In genomic region chr5:38338455-38338854, GRCh38 we compare ENCODE assay signal across 28 cellular contexts.
"Had no signal": no experiment of that assay in that cellular context is flagged by ENCODE, and none has a peak within 500 bp of the region (broad histone marks: within the 10 kb centered on the region; RNA-seq: fewer than 3 reads in every experiment).

No MANE protein-coding gene starts in this region.

- ATAC-seq: psoas muscle, upper lobe of right lung had no signal

- H3K4me1 Mint-ChIP-seq: activated CD4-positive, alpha-beta T cell treated with anti-CD3 and anti-CD28 coated beads, Interleukin-2, amount 10 ng/mL, durations not matched to agents 24 days and 14 days; mesothelial cell of epicardium; naive B cell had no signal

- H3K4me3 ChIP-seq: breast epithelium, psoas muscle, right atrium auricular region, spleen, suprapubic skin, tibial artery, upper lobe of right lung had no signal

- H3K9me3 ChIP-seq: breast epithelium, psoas muscle, right atrium auricular region, spleen, suprapubic skin, tibial artery, upper lobe of right lung had no signal

- H2AFZ ChIP-seq: parathyroid adenoma had no signal

- H3K4me3 Mint-ChIP-seq: activated CD4-positive, alpha-beta memory T cell treated with anti-CD3 and anti-CD28 coated beads for 36 hours; activated CD4-positive, alpha-beta T cell treated with anti-CD3 and anti-CD28 coated beads, Interleukin-2, amount 10 ng/mL, durations not matched to agents 24 days and 14 days; activated naive CD4-positive, alpha-beta T cell treated with anti-CD3 and anti-CD28 coated beads, Interleukin-2, amount 10 ng/mL, durations not matched to agents 7 days and 5 days; activated T-helper 1 cell treated with anti-CD3 and anti-CD28 coated beads, Interleukin-12 subunit alpha, Interleukin-12 subunit beta, Interleukin-2, Interleukin-4 antibody, amounts not matched to agents 30 ng/mL and 10 ng/mL and 1 ng/mL, durations not matched to agents 14 hours and 24 hours and 36 hours; dendritic cell treated with granulocyte-macrophage colony-stimulating factor and Interleukin-4, amounts not matched to agents 40 ng/mL and 50 ng/mL, for 4 days; mesothelial cell of epicardium; naive B cell; neural crest cell; T-helper 1 cell treated with Interleukin-12 subunit alpha and Interleukin-12 subunit beta and Interleukin-4 antibody, amounts not matched to agents 30 μg/mL and 1 μg/mL, for 36 hours had no signal

- DNase-seq: activated CD4-positive, alpha-beta memory T cell treated with anti-CD3 and anti-CD28 coated beads for 36 hours; activated CD4-positive, alpha-beta T cell treated with anti-CD3 and anti-CD28 coated beads, Interleukin-2, amount 10 ng/mL, durations not matched to agents 24 days and 14 days; activated CD4-positive, CD25-positive, alpha-beta regulatory T cell treated with anti-CD3 and anti-CD28 coated beads, Interleukin-2, amount 50 U/mL, for 72 hours; activated CD8-positive, alpha-beta memory T cell treated with anti-CD3 and anti-CD28 coated beads, Interleukin-2, amount 50 U/mL, for 4 hours; activated effector memory CD4-positive, alpha-beta T cell treated with anti-CD3 and anti-CD28 coated beads, Interleukin-2, amount 50 U/mL, for 16 hours; activated naive CD4-positive, alpha-beta T cell treated with anti-CD3 and anti-CD28 coated beads, Interleukin-2, amount 10 ng/mL, durations not matched to agents 7 days and 5 days; activated T-cell treated with anti-CD3 and anti-CD28 coated beads, Interleukin-2, amount 50 U/mL, for 1 hour; amygdala; central memory CD4-positive, alpha-beta T cell; mammary epithelial cell; naive B cell; nucleus accumbens; psoas muscle; spleen; T-helper 9 cell; tibial artery; upper lobe of right lung; WERI-Rb-1 had no signal

- H3K9me3 Mint-ChIP-seq: activated CD4-positive, alpha-beta memory T cell treated with anti-CD3 and anti-CD28 coated beads for 36 hours; activated CD4-positive, alpha-beta T cell treated with anti-CD3 and anti-CD28 coated beads, Interleukin-2, amount 10 ng/mL, durations not matched to agents 24 days and 14 days; activated naive CD4-positive, alpha-beta T cell treated with anti-CD3 and anti-CD28 coated beads, Interleukin-2, amount 10 ng/mL, durations not matched to agents 7 days and 5 days; activated T-helper 1 cell treated with anti-CD3 and anti-CD28 coated beads, Interleukin-12 subunit alpha, Interleukin-12 subunit beta, Interleukin-2, Interleukin-4 antibody, amounts not matched to agents 30 ng/mL and 10 ng/mL and 1 ng/mL, durations not matched to agents 14 hours and 24 hours and 36 hours; dendritic cell treated with granulocyte-macrophage colony-stimulating factor and Interleukin-4, amounts not matched to agents 40 ng/mL and 50 ng/mL, for 4 days; neural crest cell; T-helper 1 cell treated with Interleukin-12 subunit alpha and Interleukin-12 subunit beta and Interleukin-4 antibody, amounts not matched to agents 30 μg/mL and 1 μg/mL, for 36 hours had no signal

- H3K36me3 Mint-ChIP-seq: activated CD4-positive, alpha-beta memory T cell treated with anti-CD3 and anti-CD28 coated beads for 36 hours; activated naive CD4-positive, alpha-beta T cell treated with anti-CD3 and anti-CD28 coated beads, Interleukin-2, amount 10 ng/mL, durations not matched to agents 7 days and 5 days; mesothelial cell of epicardium; naive B cell had no signal

- H3K4me1 ChIP-seq: breast epithelium, parathyroid adenoma, psoas muscle, right atrium auricular region, spleen, suprapubic skin, tibial artery, upper lobe of right lung had no signal

- H3K27me3 Mint-ChIP-seq: dendritic cell treated with granulocyte-macrophage colony-stimulating factor and Interleukin-4, amounts not matched to agents 40 ng/mL and 50 ng/mL, for 4 days had no signal

- H3K79me2 ChIP-seq: parathyroid adenoma had no signal

- H3K36me3 ChIP-seq: breast epithelium, right atrium auricular region, spleen, suprapubic skin, tibial artery, upper lobe of right lung had no signal

- H3K27me3 ChIP-seq: breast epithelium, right atrium auricular region, tibial artery had no signal

- H3K27ac ChIP-seq: breast epithelium, epithelial cell of prostate, parathyroid adenoma, psoas muscle, right atrium auricular region, spleen, suprapubic skin, tibial artery, upper lobe of right lung, WERI-Rb-1 had no signal

- H3K27ac Mint-ChIP-seq: activated CD4-positive, alpha-beta memory T cell treated with anti-CD3 and anti-CD28 coated beads for 36 hours; activated CD4-positive, alpha-beta T cell treated with anti-CD3 and anti-CD28 coated beads, Interleukin-2, amount 10 ng/mL, durations not matched to agents 24 days and 14 days; activated naive CD4-positive, alpha-beta T cell treated with anti-CD3 and anti-CD28 coated beads, Interleukin-2, amount 10 ng/mL, durations not matched to agents 7 days and 5 days; activated T-helper 1 cell treated with anti-CD3 and anti-CD28 coated beads, Interleukin-12 subunit alpha, Interleukin-12 subunit beta, Interleukin-2, Interleukin-4 antibody, amounts not matched to agents 30 ng/mL and 10 ng/mL and 1 ng/mL, durations not matched to agents 14 hours and 24 hours and 36 hours; dendritic cell treated with granulocyte-macrophage colony-stimulating factor and Interleukin-4, amounts not matched to agents 40 ng/mL and 50 ng/mL, for 4 days; mesothelial cell of epicardium; naive B cell; T-helper 1 cell treated with Interleukin-12 subunit alpha and Interleukin-12 subunit beta and Interleukin-4 antibody, amounts not matched to agents 30 μg/mL and 1 μg/mL, for 36 hours had no signal
